ENCODE assay signal across 8 cellular contexts in the genomic region with DNA sequence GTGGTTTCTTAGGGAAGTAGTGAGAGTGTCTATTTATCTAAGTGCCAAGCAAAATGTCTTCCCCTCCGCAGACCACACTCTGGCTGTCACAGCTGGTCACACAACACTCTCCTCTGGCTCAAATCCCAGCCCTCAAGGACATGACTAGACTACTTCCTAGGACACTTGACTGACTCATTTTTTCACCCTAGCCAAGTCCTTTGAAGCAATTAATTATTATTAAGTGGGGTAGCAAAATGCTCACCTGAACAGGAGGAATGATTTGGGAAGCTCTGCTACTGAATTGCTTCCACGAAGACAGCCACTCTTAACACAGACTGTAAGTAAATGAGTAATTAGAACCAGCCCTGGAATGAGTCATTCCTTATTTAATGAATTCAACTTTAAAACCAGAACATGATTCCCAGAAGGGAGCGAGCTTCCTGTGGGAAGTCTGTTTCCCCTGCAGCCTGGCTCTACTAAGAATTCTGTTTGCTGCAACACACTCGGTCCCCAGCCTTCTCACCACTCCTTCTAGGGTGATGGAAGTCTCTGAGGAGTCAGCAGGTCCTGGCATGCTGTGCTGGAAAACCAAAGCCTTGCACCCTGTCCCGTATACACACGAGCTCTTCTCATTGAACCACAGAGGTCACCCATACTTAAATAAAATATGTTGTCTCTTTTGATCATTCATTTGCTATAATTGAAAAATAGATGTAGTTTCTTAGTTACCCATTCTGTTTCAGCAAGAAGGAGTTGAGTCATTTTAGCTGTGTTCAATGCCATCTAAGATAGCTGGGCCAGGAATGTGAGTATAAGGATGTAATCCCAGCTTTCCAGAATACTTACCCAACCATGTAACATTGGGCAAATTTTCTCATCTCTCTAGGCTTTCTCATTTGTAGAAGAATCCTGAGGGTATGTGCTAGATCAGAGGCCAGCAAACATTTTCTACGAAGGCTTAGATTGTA.
A peak's percentile ranks its signal among the peaks of the same experiment; 100 is the strongest.
DNase-seq lines count a peak whose midpoint lies in the region; TF ChIP-seq lines count a peak whose summit lies in the region.

No MANE protein-coding gene starts in this region.

- TF ChIP-seq CTCF in coronary artery (IDR thresholded peaks at IDR 0.05): no peak

- peak overlapping the region; percentile 11 for H3K4me3 ChIP-seq in coronary artery

- peak overlapping the region; percentile 21 to 64 for H3K27ac ChIP-seq in coronary artery

- DNase-seq in Daoy (ENCODE audit: low read depth): peak; percentile 75
- DNase-seq in NCI-H2029 (lab: John Stamatoyannopoulos, UW): peak; percentile 74
- no peak for DNase-seq in coronary artery (ENCODE audit: low spot score)
- DNase-seq in myocyte (ENCODE audit: low read depth): peak; percentile 93
- no peak for DNase-seq in NCI-H187 (lab: John Stamatoyannopoulos, UW)
- no peak for DNase-seq in activated CD8-positive, alpha-beta memory T cell treated with anti-CD3 and anti-CD28 coated beads for 24 hours
- DNase-seq in cerebellar nuclear complex (lab: John Stamatoyannopoulos, UW): no peak
- DNase-seq in NCI-H748 treated with DMSO at 0.1 percent for 48 hours (lab: John Stamatoyannopoulos, UW): no peak

Comparison
In these comparisons a context has a peak if more than half of its experiments do, and no peak if none do; other contexts are left out.
1. DNase-seq: peak in Daoy (single experiment), NCI-H2029 (single experiment) and myocyte (single experiment); none in coronary artery (single experiment), NCI-H187 (0 of 2), activated CD8-positive, alpha-beta memory T cell treated with anti-CD3 and anti-CD28 coated beads for 24 hours (single experiment), cerebellar nuclear complex (0 of 2) and NCI-H748 treated with DMSO at 0.1 percent for 48 hours (single experiment).